Comparison of ENCODE assay signal across 10 cellular contexts in the genomic region with DNA sequence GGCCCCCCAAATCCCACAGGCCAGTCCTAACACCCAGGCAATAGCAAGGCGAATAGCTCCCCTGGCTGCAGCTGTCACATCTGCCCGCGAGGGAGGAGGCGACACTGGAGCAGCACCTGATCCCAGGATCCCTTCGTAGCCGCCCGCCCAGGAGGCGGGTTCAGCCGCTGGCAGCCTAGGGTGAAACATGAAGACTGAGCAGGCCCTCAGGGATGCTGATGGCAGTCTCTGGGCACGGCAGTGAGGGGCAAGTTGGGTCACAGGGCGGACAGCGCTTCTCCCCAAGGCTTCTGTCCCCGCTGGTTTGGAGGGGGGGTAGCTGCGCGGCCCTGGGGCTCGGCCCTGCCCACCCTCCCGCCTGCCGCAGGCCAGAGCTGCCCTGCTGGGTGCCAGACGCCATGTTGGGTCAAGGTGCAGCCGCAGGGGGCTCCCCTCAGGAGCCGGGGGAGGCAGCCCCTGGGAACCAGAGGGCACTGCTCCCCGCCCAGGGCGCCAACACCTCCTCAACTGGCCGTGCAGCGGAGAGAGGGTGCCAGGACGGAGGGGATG. TPM values are rescaled to one million over a fixed set of nuclear protein-coding genes. Genes with fewer than 3 reads are reported as not detected.
DNase-seq lines count a peak whose midpoint lies in the region; ATAC-seq lines count a peak whose summit lies in the region.
"Had no signal": no experiment of that assay in that cellular context is flagged by ENCODE, and none has a peak within 500 bp of the region (broad histone marks: within the 10 kb centered on the region; RNA-seq: fewer than 3 reads in every experiment).

No MANE protein-coding gene starts in this region.

- H3K4me3 ChIP-seq in neuronal stem cell (ENCODE audit: low read length in 2 of 2): peak overlapping the region in 1 of 2 donors; percentile 66

- DNase-seq in DMS 273 (lab: John Stamatoyannopoulos, UW; ENCODE audit: unreplicated experiment) (peak; percentile 72), DMS 273 treated with DMSO at 0.1 percent for 48 hours (lab: John Stamatoyannopoulos, UW) (no peak), RPMI8226 (peak; percentile 56), neuronal stem cell (ENCODE audit: low spot score) (no peak), NCI-H446 (lab: John Stamatoyannopoulos, UW) (no peak), RKO (ENCODE audit: low spot score) (no peak), Kasumi-1 (lab: John Stamatoyannopoulos, UW) (no peak)

- H2BK15ac ChIP-seq in neuronal stem cell (ENCODE audit: low read length): no peak overlapping the region

- H3K4ac ChIP-seq in neuronal stem cell (ENCODE audit: low read length): no peak overlapping the region

- peak overlapping the region; percentile 95 for H3K18ac ChIP-seq in neuronal stem cell (ENCODE audit: low read length)

- H3K14ac ChIP-seq in neuronal stem cell (ENCODE audit: low read length): no peak overlapping the region

- peak overlapping the region; percentile 18 for H2BK120ac ChIP-seq in neuronal stem cell (ENCODE audit: low read depth, low read length)

- no peaks in the 10 kb centered on the region for H3K79me1 ChIP-seq in neuronal stem cell (ENCODE audit: low read depth, low read length)

- no peak overlapping the region for H3K27ac ChIP-seq in neuronal stem cell (replicated peaks; ENCODE audit: low read length)
- H3K27ac ChIP-seq: 22Rv1, SJSA1 had no signal

- H3K27me3 ChIP-seq in neuronal stem cell (ENCODE audit: control insufficient read depth in 3 of 3, insufficient read depth in 3 of 3, low read depth in 1 of 3, low read length in 3 of 3): peaks cover 2 to 45% (median 30%) of the 10 kb centered on the region in 3 experiments
- H3K27me3 ChIP-seq: SJSA1 had no signal

- H2AFZ ChIP-seq in neuronal stem cell (ENCODE audit: low read length): no peak overlapping the region

- H2AK5ac ChIP-seq in neuronal stem cell (ENCODE audit: low read depth, low read length): peak overlapping the region; percentile 16

- H3K9me3 ChIP-seq in neuronal stem cell (replicated peaks in 1 of 2; ENCODE audit: control insufficient read depth in 2 of 2, insufficient read depth in 1 of 2, low read depth in 1 of 2, low read length in 2 of 2): no peaks in the 10 kb centered on the region
- H3K9me3 ChIP-seq: SJSA1 had no signal

- peak; percentile 13 for ATAC-seq in esophagus mucosa

- H4K8ac ChIP-seq in neuronal stem cell (ENCODE audit: low read depth, low read length): no peak overlapping the region

- H3K23ac ChIP-seq in neuronal stem cell (ENCODE audit: low read depth, low read length, poor library complexity): peak overlapping the region; percentile 44

- peak overlapping the region; percentile 95 for H3K4me2 ChIP-seq in neuronal stem cell (ENCODE audit: insufficient read depth, low read length, poor library complexity, severe bottlenecking)

- no peaks in the 10 kb centered on the region for H3K36me3 ChIP-seq in neuronal stem cell (replicated peaks in 1 of 2; ENCODE audit: control insufficient read depth in 2 of 2, insufficient read depth in 2 of 2, low read length in 2 of 2)
- H3K36me3 ChIP-seq: SJSA1 had no signal

- H2BK12ac ChIP-seq in neuronal stem cell (ENCODE audit: low read length): no peak overlapping the region

- no peak overlapping the region for H4K91ac ChIP-seq in neuronal stem cell (ENCODE audit: low read depth, low read length, poor library complexity)

- H3K4me1 ChIP-seq in neuronal stem cell (ENCODE audit: control insufficient read depth in 2 of 2, insufficient read depth in 1 of 2, low read depth in 1 of 2, low read length in 2 of 2): peaks cover 3 to 11% of the 10 kb centered on the region in 2 donors

- H3K9ac ChIP-seq in neuronal stem cell (ENCODE audit: low read depth, low read length, poor library complexity): no peak overlapping the region

- H2BK5ac ChIP-seq in neuronal stem cell (ENCODE audit: low read length): peak overlapping the region; percentile 78

- WGBS in neuronal stem cell (ENCODE audit: extremely low coverage in 2 of 2, insufficient read length in 2 of 2, insufficient replicate concordance in 1 of 2), 2 donors: no CpG with 5 or more reads among the region's 26 CpGs

RNA-seq across cellular contexts. Expression of a gene that starts 1.9 kb away (rescaled TPM):
- total RNA-seq in esophagus mucosa: 9.5 TPM
- polyA plus RNA-seq in neuronal stem cell (2013, experiment 1 of 2): 47.2 TPM
- 47.4 TPM for polyA plus RNA-seq in neuronal stem cell (2013, experiment 2 of 2)

Comparison
In these comparisons a context has a peak if more than half of its experiments do, and no peak if none do; other contexts are left out.
1. DNase-seq: peak in DMS 273 (single experiment) and RPMI8226 (single experiment); none in DMS 273 treated with DMSO at 0.1 percent for 48 hours (single experiment), neuronal stem cell (single experiment), NCI-H446 (0 of 2), RKO (single experiment) and Kasumi-1 (0 of 2).